1 cellular context compared by ENCODE assay signal in the genomic region with DNA sequence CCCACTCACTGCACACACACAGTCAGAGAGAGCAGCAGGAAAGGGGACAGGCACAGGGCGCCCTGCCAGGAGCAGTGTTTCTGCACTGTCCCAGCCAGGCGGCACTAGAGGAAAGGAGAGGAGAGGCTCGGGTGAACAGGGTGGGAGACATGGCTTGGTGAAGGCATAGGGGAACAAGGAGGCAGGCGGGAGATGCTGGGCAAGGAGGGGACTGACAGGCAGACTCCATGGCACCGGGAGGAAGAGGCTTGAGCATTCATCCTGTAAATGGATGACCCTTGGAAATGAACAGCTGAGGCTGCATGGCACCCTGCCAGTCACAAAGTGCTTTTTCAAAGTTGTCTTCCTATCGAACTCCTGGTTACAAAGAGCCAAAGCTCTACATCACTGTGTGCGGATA.
TF ChIP-seq lines count a peak whose summit lies in the region.

No MANE protein-coding gene starts in this region.

TF ChIP-seq in WTC11, 78 proteins besides CTCF, POLR2A, EP300 and RAD21 (continued from another document):
- TF ChIP-seq, protein P1, sequence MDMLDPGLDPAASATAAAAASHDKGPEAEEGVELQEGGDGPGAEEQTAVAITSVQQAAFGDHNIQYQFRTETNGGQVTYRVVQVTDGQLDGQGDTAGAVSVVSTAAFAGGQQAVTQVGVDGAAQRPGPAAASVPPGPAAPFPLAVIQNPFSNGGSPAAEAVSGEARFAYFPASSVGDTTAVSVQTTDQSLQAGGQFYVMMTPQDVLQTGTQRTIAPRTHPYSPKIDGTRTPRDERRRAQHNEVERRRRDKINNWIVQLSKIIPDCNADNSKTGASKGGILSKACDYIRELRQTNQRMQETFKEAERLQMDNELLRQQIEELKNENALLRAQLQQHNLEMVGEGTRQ (CRISPR knock-in tag; IDR thresholded peaks at IDR 0.05), result no peak
- no peak for TF ChIP-seq PRRX2 (CRISPR knock-in tag; IDR thresholded peaks at IDR 0.05)
